8 cellular contexts compared by ENCODE assay signal in the genomic region with DNA sequence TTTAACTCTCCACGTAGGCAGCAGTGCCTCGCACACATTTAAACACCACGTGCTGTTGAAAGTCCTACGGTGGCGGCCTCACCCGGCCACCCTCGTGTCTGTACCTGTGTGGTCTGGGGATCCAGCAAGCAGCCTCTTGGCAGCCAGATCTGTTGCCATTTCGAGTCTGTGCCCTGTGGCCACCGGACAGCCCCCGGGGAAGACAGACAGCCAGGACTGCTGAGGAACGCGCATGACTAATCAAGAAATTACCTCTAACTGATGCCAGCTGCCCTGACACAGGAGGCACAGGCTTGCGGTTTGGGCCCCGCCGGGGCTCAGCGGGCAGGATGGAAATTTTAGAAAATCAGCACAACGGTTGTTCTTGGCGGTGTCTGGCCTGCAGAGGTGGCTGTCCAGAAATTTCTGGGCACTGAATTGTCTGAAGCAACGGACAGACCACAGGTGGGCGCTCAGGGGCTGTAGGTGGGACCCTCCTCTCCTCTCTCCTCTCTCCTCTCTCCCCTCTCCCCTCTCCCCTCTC. TPM values are rescaled to one million over a fixed set of nuclear protein-coding genes. Genes with fewer than 3 reads are reported as not detected.
A peak's percentile ranks its signal among the peaks of the same experiment; 100 is the strongest.
DNase-seq lines count a peak whose midpoint lies in the region; ATAC-seq and TF ChIP-seq lines count a peak whose summit lies in the region.

No MANE protein-coding gene starts in this region.

- TF ChIP-seq CTCF in PC-3 (conservative IDR thresholded peaks at IDR 0.05; ENCODE audit: low read depth, low read length): no peak

- H3F3A ChIP-seq in PC-3 (ENCODE audit: low read length, unreplicated experiment): no peaks in the 10 kb centered on the region

- no peak overlapping the region for H3K4me3 ChIP-seq in PC-3 (ENCODE audit: low read length)

- POLR2A ChIA-PET in PC-3 (lab: Charles Lee; ENCODE audit: unreplicated experiment): no interaction called here

- no peak overlapping the region for H3K27ac ChIP-seq in PC-3 (ENCODE audit: low read length)

- no peaks in the 10 kb centered on the region for H3K9me3 Mint-ChIP-seq in activated T-cell treated with anti-CD3 and anti-CD28 coated beads, Interleukin-2, amount 50 U/mL, for 4 hours
- H3K9me3 Mint-ChIP-seq in stimulated activated naive B cell treated with anti-CD40 and anti-IgM and Interleukin-4, amounts not matched to agents 10 μg/mL and 1 μg/mL and 100 μg/mL, for 72 hours: peaks cover 7 to 12% of the 10 kb centered on the region in 2 donors

- BruUV-seq in PC-3 (replicated peaks; lab: Mats Ljungman, UMichigan): no TSS peak

- 0 out of 2 replicates have a peak, but pooled peaks cover under 1% of the 10 kb centered on the region for H3K4me1 ChIP-seq in PC-3 (ENCODE audit: insufficient read depth, low read length)

- H3K27me3 Mint-ChIP-seq in activated T-cell treated with anti-CD3 and anti-CD28 coated beads, Interleukin-2, amount 50 U/mL, for 4 hours (ENCODE audit: low read depth): no peaks in the 10 kb centered on the region
- no peaks in the 10 kb centered on the region for H3K27me3 Mint-ChIP-seq in stimulated activated naive B cell treated with anti-CD40 and anti-IgM and Interleukin-4, amounts not matched to agents 10 μg/mL and 1 μg/mL and 100 μg/mL, for 72 hours

- H3K9ac ChIP-seq in PC-3 (ENCODE audit: low read length): no peak overlapping the region

- peak overlapping the region; percentile 96 for H3K27ac Mint-ChIP-seq in stimulated activated naive B cell treated with anti-CD40 and anti-IgM and Interleukin-4, amounts not matched to agents 10 μg/mL and 1 μg/mL and 100 μg/mL, for 72 hours

- no peaks in the 10 kb centered on the region for H3K27me3 ChIP-seq in PC-3 (ENCODE audit: low read length)

- peaks cover 21% of the 10 kb centered on the region for H3K36me3 Mint-ChIP-seq in activated T-cell treated with anti-CD3 and anti-CD28 coated beads, Interleukin-2, amount 50 U/mL, for 4 hours (ENCODE audit: insufficient read depth)
- H3K36me3 Mint-ChIP-seq in stimulated activated naive B cell treated with anti-CD40 and anti-IgM and Interleukin-4, amounts not matched to agents 10 μg/mL and 1 μg/mL and 100 μg/mL, for 72 hours: peaks cover 56 to 70% of the 10 kb centered on the region in 2 donors

- peaks cover 80% of the 10 kb centered on the region for H3K4me1 Mint-ChIP-seq in activated T-cell treated with anti-CD3 and anti-CD28 coated beads, Interleukin-2, amount 50 U/mL, for 4 hours (ENCODE audit: low read depth)
- H3K4me1 Mint-ChIP-seq in stimulated activated naive B cell treated with anti-CD40 and anti-IgM and Interleukin-4, amounts not matched to agents 10 μg/mL and 1 μg/mL and 100 μg/mL, for 72 hours: peaks cover 67 to 93% of the 10 kb centered on the region in 2 donors

- H3K36me3 ChIP-seq in PC-3 (ENCODE audit: low read depth, low read length): no peaks in the 10 kb centered on the region

- peak overlapping the region; percentile 69 for H3K4me3 Mint-ChIP-seq in activated T-cell treated with anti-CD3 and anti-CD28 coated beads, Interleukin-2, amount 50 U/mL, for 4 hours
- peak overlapping the region; percentile 49 to 66 for H3K4me3 Mint-ChIP-seq in stimulated activated naive B cell treated with anti-CD40 and anti-IgM and Interleukin-4, amounts not matched to agents 10 μg/mL and 1 μg/mL and 100 μg/mL, for 72 hours

- peak overlapping the region; percentile 20; the same call in 1 of the 2 replicates for H3K4me2 ChIP-seq in PC-3 (ENCODE audit: low read length)

- H2AFZ ChIP-seq in PC-3 (ENCODE audit: low read length): no peak overlapping the region; the same call in 1 of the 2 replicates

- H3K9me2 ChIP-seq in PC-3 (replicated peaks; ENCODE audit: low read length): no peaks in the 10 kb centered on the region

- no peaks in the 10 kb centered on the region for H3K9me3 ChIP-seq in PC-3 (ENCODE audit: low read length)

- intact Hi-C loops in PC-3 (cut with micrococcal nuclease): no loop called here

- ATAC-seq in GM18520 (IDR thresholded peaks at IDR 0.05; ENCODE audit: unreplicated experiment) (peak; percentile 57), HG02884 (IDR thresholded peaks at IDR 0.05; ENCODE audit: unreplicated experiment) (peak; percentile 38), PC-3 (peak; percentile 81)
- peak; percentile 78 to 79 for ATAC-seq in activated T-cell treated with anti-CD3 and anti-CD28 coated beads, Interleukin-2, amount 50 U/mL, for 4 hours
- ATAC-seq in stimulated activated naive B cell treated with anti-CD40 and anti-IgM and Interleukin-4, amounts not matched to agents 10 μg/mL and 1 μg/mL and 100 μg/mL, for 72 hours (replicated peaks): peak; percentile 77 to 81

- DNase-seq in PC-3 (peak; percentile 75), iris pigment epithelial cell (ENCODE audit: low read depth) (peak; percentile 23), NCI-H2081 (lab: John Stamatoyannopoulos, UW) (no peak), NCI-H69 (lab: John Stamatoyannopoulos, UW) (no peak)
- DNase-seq in activated T-cell treated with anti-CD3 and anti-CD28 coated beads, Interleukin-2, amount 50 U/mL, for 4 hours: peak; percentile 67
- DNase-seq in stimulated activated naive B cell treated with anti-CD40 and anti-IgM and Interleukin-4, amounts not matched to agents 10 μg/mL and 1 μg/mL and 100 μg/mL, for 72 hours: peak; percentile 90

- H4K20me1 ChIP-seq in PC-3 (ENCODE audit: low read length): no peaks in the 10 kb centered on the region

- CTCF ChIA-PET in PC-3 (lab: Charles Lee): no interaction called here

- no peaks in the 10 kb centered on the region for H3K79me2 ChIP-seq in PC-3 (ENCODE audit: low read length)

RNA-seq across cellular contexts. Expression of a gene that starts 15.6 kb away (rescaled TPM):
- 6.7 and 10.1 TPM in 2 replicates for total RNA-seq in PC-3 (2014; rRNA removed)
- 10 to 100 TPM; 33.0 to 53.2 (median 36.9) TPM for total RNA-seq in activated T-cell treated with anti-CD3 and anti-CD28 coated beads, Interleukin-2, amount 50 U/mL, for 4 hours

Comparison
In these comparisons a context has a peak if more than half of its experiments do, and no peak if none do; other contexts are left out.
1. DNase-seq: peak in PC-3 (single experiment), activated T-cell treated with anti-CD3 and anti-CD28 coated beads, Interleukin-2, amount 50 U/mL, for 4 hours (single experiment), iris pigment epithelial cell (single experiment) and stimulated activated naive B cell treated with anti-CD40 and anti-IgM and Interleukin-4, amounts not matched to agents 10 μg/mL and 1 μg/mL and 100 μg/mL, for 72 hours (single experiment); none in NCI-H2081 (0 of 2) and NCI-H69 (single experiment).
2. Peak in every context shown above with its lines, with median percentiles within 50 percentile points of each other: ATAC-seq.